ENCODE assay signal across 13 cellular contexts in the genomic region with DNA sequence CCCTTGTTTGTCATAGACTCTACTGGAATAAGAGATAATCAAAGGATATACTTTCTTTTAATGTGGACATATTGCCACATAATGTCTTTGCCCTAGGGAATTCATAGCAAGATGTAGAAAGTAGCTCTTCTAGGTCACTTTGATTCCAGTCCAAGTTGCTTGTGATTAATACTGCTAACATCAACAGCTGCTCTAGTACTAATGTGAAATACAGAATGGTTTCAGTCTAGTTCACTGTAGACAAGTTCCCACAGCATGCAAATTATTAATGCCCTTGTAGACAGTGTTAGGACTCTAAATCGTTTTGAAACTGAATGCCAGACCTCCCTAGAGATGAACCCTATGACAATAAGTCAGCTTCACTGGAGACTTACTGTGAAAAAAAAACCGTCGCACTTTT.
DNase-seq lines count a peak whose midpoint lies in the region; ATAC-seq and TF ChIP-seq lines count a peak whose summit lies in the region.
"Had no signal": no experiment of that assay in that cellular context is flagged by ENCODE, and none has a peak within 500 bp of the region (broad histone marks: within the 10 kb centered on the region; RNA-seq: fewer than 3 reads in every experiment).

No MANE protein-coding gene starts in this region.

- H3K9ac ChIP-seq in colonic mucosa (ENCODE audit: low read depth in 2 of 2, low read length in 2 of 2): no peak overlapping the region

- H3K36me3 ChIP-seq in lower lobe of right lung (no peaks in the 10 kb centered on the region), colonic mucosa (no peaks in the 10 kb centered on the region)

- peak; percentile 57 for ATAC-seq in GM18868 (IDR thresholded peaks at IDR 0.05; ENCODE audit: unreplicated experiment)
- ATAC-seq in GM21529 (IDR thresholded peaks at IDR 0.05; ENCODE audit: unreplicated experiment): peak; percentile 91
- ATAC-seq in HG03097 (IDR thresholded peaks at IDR 0.05; ENCODE audit: low FRiP score, unreplicated experiment): peak; percentile 85
- ATAC-seq in lower lobe of right lung: no peak
- ATAC-seq: activated CD8-positive, alpha-beta memory T cell treated with anti-CD3 and anti-CD28 coated beads, Interleukin-2, amount 10 ng/mL, durations not matched to agents 7 days and 5 days; effector memory CD8-positive, alpha-beta T cell had no signal

- no peak overlapping the region for H3K27ac ChIP-seq in dorsolateral prefrontal cortex
- no peak overlapping the region for H3K27ac ChIP-seq in lower lobe of right lung
- H3K27ac ChIP-seq in colonic mucosa: no peak overlapping the region

- H3K4me3 ChIP-seq in dorsolateral prefrontal cortex (no peak overlapping the region), lower lobe of right lung (no peak overlapping the region), colonic mucosa (no peak overlapping the region)

- H3K9me3 ChIP-seq in lower lobe of right lung (no peaks in the 10 kb centered on the region), colonic mucosa (no peaks in the 10 kb centered on the region)

- intact Hi-C loops in dorsolateral prefrontal cortex (cut with DNase I) (no loop called here), lower lobe of right lung (cut with DNase I) (no loop called here), colonic mucosa (cut with DNase I) (no loop called here)

- H3K27me3 ChIP-seq in dorsolateral prefrontal cortex: no peaks in the 10 kb centered on the region
- no peaks in the 10 kb centered on the region for H3K27me3 ChIP-seq in lower lobe of right lung (ENCODE audit: low read depth)
- no peaks in the 10 kb centered on the region for H3K27me3 ChIP-seq in colonic mucosa

- no peak for TF ChIP-seq CTCF in dorsolateral prefrontal cortex (IDR thresholded peaks at IDR 0.05 in 54 of 56, conservative IDR thresholded peaks at IDR 0.05 in 2 of 56; ENCODE audit: low read depth in 1 of 56, partially characterized antibody in 56 of 56)
- TF ChIP-seq CTCF in lower lobe of right lung (IDR thresholded peaks at IDR 0.05): no peak
- TF ChIP-seq CTCF in colonic mucosa (IDR thresholded peaks at IDR 0.05): no peak

- H3K4me1 ChIP-seq in lower lobe of right lung (no peaks in the 10 kb centered on the region), colonic mucosa (no peaks in the 10 kb centered on the region)

- DNase-seq in NCI-H748 (lab: John Stamatoyannopoulos, UW; ENCODE audit: unreplicated experiment) (peak; percentile 27), dorsolateral prefrontal cortex (no peak), lower lobe of right lung (no peak), glomerular visceral epithelial cell (ENCODE audit: extremely low spot score) (no peak), colonic mucosa (no peak)
- DNase-seq: activated CD8-positive, alpha-beta memory T cell treated with anti-CD3 and anti-CD28 coated beads, Interleukin-2, amount 10 ng/mL, durations not matched to agents 7 days and 5 days; CD4-positive, CD25-positive, alpha-beta regulatory T cell; effector memory CD8-positive, alpha-beta T cell; hippocampal formation; mesenchymal stem cell had no signal

Comparison
In these comparisons a context has a peak if more than half of its experiments do, and no peak if none do; other contexts are left out.
1. ATAC-seq: peak in GM18868 (single experiment), GM21529 (single experiment) and HG03097 (single experiment); none in lower lobe of right lung (0 of 2).